8 cellular contexts compared by ENCODE assay signal in the genomic region with DNA sequence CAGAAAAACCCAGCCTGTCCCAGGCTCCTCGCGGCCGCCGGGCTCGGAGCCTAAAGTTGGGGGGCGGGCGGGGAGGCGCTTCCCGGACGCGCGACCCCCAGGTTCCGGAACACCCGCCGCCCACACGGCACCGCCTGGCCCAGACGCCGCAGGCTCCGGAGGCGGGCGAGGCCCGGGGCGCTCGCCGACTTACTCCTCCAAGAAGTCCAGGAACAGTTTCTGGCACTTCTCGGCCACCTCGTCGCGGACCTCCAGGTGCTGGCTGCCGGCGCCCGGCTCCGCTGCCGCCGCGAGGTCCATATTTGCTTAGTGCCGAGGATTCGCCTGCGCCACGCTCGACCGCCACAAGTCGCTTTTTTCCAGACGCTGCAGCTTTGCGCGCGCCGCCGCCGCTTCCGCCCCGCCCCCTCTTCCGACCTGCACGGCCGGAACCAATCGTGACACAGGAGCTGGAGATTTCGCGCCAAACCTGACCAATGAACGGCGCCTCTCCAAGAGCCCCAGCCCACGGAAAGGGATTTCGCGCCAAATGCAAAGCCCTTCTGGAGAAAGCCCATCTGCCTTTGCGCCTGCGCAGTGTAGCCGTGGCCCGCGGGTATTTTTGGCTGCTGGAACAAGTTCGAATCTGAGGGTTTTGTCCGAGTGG. TPM values are rescaled to one million over a fixed set of nuclear protein-coding genes. Genes with fewer than 3 reads are reported as not detected.
DNase-seq lines count a peak whose midpoint lies in the region; ATAC-seq and FAIRE-seq lines count a peak whose summit lies in the region.

A gene (minus strand): TSS at position 378 of the 646 bp plus-strand sequence. CDS start 78 bp downstream, at position 300.

- peak; percentile 88 for FAIRE-seq in HTR-8/SVneo (lab: Jason Lieb, UNC)

- DNase-seq in COR-L47 (lab: John Stamatoyannopoulos, UW) (peak; percentile 99), HTR-8/SVneo (ENCODE audit: insufficient read length, low spot score) (peak; percentile 99), NOMO-1 treated with dmso at 0.1 percent for 144 hours (lab: John Stamatoyannopoulos, UW; ENCODE audit: unreplicated experiment) (peak; percentile 96), mesenteric fat pad (ENCODE audit: low spot score) (peak; percentile 97)
- peak; percentile 88 to 96 (median 95) for DNase-seq in activated CD8-positive, alpha-beta memory T cell treated with anti-CD3 and anti-CD28 coated beads for 48 hours (ENCODE audit: low read depth in 2 of 3, low spot score in 2 of 3)
- DNase-seq in stimulated activated CD8-positive, alpha-beta memory T cell treated with anti-CD3 and anti-CD28 coated beads, Interleukin-15, amount 100 ng/mL, for 24 hours (ENCODE audit: low read depth): peak; percentile 95

- peak; percentile 88 for ATAC-seq in GM21367 (IDR thresholded peaks at IDR 0.05; ENCODE audit: unreplicated experiment)

- in situ Hi-C loops in endometrial microvascular endothelial cells (cut with HindIII; ENCODE audit: inconsistent ontology term, low pct_unique_long_range_greater_than_20kb, low sequenced_read_pairs): no loop called here

RNA-seq across cellular contexts. Expression of the gene that starts here (rescaled TPM):
- total RNA-seq in endometrial microvascular endothelial cells (ENCODE audit: inconsistent ontology term) (45.1 TPM), mesenteric fat pad (16.0 TPM)

Comparison
In these comparisons a context has a peak if more than half of its experiments do, and no peak if none do; other contexts are left out.
1. Peak in every context shown above with its lines: DNase-seq and ATAC-seq.